Comparison of ENCODE assay signal across 1 cellular context in the genomic region with DNA sequence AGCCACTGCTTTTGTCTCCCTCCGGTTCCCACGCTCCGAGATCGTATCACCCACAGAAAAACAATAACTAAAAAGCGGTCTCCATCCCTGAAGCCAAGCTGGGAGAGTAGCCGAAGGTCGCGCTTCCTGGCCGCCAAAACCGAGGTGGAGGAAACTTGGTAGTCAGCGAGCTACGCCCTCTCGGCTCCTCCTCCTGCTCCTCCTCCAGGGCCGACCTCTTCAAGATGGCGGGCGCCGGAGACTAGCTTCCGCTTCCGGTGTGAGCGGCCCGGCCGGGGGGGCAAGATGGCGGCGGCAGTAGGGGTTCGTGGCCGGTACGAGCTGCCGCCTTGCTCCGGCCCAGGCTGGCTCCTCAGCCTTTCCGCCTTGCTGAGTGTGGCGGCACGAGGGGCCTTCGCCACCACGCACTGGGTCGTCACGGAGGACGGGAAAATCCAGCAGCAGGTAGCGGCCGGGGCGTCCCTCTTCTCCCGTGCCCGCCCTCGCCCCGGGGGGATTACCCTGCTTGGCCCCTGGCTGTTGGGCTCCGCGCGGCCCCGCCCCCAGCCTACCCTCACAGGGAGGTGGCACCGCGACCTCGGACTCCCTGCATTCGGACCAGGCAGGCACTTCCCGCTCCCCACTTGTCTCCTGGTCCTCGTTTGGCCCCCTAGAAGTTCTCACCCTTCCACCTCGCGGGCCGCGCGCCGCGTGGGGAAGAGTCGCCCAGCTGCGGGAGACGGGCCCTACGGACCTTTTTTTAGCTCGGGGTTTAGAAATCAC.
TF ChIP-seq lines count a peak whose summit lies in the region.

A gene with protein sequence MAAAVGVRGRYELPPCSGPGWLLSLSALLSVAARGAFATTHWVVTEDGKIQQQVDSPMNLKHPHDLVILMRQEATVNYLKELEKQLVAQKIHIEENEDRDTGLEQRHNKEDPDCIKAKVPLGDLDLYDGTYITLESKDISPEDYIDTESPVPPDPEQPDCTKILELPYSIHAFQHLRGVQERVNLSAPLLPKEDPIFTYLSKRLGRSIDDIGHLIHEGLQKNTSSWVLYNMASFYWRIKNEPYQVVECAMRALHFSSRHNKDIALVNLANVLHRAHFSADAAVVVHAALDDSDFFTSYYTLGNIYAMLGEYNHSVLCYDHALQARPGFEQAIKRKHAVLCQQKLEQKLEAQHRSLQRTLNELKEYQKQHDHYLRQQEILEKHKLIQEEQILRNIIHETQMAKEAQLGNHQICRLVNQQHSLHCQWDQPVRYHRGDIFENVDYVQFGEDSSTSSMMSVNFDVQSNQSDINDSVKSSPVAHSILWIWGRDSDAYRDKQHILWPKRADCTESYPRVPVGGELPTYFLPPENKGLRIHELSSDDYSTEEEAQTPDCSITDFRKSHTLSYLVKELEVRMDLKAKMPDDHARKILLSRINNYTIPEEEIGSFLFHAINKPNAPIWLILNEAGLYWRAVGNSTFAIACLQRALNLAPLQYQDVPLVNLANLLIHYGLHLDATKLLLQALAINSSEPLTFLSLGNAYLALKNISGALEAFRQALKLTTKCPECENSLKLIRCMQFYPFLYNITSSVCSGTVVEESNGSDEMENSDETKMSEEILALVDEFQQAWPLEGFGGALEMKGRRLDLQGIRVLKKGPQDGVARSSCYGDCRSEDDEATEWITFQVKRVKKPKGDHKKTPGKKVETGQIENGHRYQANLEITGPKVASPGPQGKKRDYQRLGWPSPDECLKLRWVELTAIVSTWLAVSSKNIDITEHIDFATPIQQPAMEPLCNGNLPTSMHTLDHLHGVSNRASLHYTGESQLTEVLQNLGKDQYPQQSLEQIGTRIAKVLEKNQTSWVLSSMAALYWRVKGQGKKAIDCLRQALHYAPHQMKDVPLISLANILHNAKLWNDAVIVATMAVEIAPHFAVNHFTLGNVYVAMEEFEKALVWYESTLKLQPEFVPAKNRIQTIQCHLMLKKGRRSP (plus strand): TSS at position 251 of the 762 bp plus-strand sequence. CDS start 35 bp downstream, at position 286.

TF ChIP-seq in HepG2, 621 proteins besides CTCF, POLR2A, EP300 and RAD21 (continued from another document and continues in another):
- TF ChIP-seq, protein P1, sequence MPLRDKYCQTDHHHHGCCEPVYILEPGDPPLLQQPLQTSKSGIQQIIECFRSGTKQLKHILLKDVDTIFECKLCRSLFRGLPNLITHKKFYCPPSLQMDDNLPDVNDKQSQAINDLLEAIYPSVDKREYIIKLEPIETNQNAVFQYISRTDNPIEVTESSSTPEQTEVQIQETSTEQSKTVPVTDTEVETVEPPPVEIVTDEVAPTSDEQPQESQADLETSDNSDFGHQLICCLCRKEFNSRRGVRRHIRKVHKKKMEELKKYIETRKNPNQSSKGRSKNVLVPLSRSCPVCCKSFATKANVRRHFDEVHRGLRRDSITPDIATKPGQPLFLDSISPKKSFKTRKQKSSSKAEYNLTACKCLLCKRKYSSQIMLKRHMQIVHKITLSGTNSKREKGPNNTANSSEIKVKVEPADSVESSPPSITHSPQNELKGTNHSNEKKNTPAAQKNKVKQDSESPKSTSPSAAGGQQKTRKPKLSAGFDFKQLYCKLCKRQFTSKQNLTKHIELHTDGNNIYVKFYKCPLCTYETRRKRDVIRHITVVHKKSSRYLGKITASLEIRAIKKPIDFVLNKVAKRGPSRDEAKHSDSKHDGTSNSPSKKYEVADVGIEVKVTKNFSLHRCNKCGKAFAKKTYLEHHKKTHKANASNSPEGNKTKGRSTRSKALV (CRISPR knock-in tag; IDR thresholded peaks at IDR 0.05): peak; percentile 58; the same call in 1 of the 2 replicates
- TF ChIP-seq TCF7 (IDR thresholded peaks at IDR 0.05; ENCODE audit: low read depth): no peak
- TF ChIP-seq, protein P2, sequence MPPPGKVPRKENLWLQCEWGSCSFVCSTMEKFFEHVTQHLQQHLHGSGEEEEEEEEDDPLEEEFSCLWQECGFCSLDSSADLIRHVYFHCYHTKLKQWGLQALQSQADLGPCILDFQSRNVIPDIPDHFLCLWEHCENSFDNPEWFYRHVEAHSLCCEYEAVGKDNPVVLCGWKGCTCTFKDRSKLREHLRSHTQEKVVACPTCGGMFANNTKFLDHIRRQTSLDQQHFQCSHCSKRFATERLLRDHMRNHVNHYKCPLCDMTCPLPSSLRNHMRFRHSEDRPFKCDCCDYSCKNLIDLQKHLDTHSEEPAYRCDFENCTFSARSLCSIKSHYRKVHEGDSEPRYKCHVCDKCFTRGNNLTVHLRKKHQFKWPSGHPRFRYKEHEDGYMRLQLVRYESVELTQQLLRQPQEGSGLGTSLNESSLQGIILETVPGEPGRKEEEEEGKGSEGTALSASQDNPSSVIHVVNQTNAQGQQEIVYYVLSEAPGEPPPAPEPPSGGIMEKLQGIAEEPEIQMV (CRISPR knock-in tag; IDR thresholded peaks at IDR 0.05; ENCODE audit: low read depth): no peak; the same call in 1 of the 2 replicates
- TF ChIP-seq, protein P3, sequence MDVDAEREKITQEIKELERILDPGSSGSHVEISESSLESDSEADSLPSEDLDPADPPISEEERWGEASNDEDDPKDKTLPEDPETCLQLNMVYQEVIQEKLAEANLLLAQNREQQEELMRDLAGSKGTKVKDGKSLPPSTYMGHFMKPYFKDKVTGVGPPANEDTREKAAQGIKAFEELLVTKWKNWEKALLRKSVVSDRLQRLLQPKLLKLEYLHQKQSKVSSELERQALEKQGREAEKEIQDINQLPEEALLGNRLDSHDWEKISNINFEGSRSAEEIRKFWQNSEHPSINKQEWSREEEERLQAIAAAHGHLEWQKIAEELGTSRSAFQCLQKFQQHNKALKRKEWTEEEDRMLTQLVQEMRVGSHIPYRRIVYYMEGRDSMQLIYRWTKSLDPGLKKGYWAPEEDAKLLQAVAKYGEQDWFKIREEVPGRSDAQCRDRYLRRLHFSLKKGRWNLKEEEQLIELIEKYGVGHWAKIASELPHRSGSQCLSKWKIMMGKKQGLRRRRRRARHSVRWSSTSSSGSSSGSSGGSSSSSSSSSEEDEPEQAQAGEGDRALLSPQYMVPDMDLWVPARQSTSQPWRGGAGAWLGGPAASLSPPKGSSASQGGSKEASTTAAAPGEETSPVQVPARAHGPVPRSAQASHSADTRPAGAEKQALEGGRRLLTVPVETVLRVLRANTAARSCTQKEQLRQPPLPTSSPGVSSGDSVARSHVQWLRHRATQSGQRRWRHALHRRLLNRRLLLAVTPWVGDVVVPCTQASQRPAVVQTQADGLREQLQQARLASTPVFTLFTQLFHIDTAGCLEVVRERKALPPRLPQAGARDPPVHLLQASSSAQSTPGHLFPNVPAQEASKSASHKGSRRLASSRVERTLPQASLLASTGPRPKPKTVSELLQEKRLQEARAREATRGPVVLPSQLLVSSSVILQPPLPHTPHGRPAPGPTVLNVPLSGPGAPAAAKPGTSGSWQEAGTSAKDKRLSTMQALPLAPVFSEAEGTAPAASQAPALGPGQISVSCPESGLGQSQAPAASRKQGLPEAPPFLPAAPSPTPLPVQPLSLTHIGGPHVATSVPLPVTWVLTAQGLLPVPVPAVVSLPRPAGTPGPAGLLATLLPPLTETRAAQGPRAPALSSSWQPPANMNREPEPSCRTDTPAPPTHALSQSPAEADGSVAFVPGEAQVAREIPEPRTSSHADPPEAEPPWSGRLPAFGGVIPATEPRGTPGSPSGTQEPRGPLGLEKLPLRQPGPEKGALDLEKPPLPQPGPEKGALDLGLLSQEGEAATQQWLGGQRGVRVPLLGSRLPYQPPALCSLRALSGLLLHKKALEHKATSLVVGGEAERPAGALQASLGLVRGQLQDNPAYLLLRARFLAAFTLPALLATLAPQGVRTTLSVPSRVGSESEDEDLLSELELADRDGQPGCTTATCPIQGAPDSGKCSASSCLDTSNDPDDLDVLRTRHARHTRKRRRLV (CRISPR knock-in tag; IDR thresholded peaks at IDR 0.05): peak; percentile 93
- TF ChIP-seq BRCA1 (CRISPR knock-in tag; IDR thresholded peaks at IDR 0.05): peak; percentile 73; the same call in 1 of the 2 replicates
- peak; percentile 56; the same call in 1 of the 2 replicates for TF ChIP-seq ZFP90 (CRISPR knock-in tag; IDR thresholded peaks at IDR 0.05; ENCODE audit: borderline replicate concordance)
- TF ChIP-seq, protein P4, sequence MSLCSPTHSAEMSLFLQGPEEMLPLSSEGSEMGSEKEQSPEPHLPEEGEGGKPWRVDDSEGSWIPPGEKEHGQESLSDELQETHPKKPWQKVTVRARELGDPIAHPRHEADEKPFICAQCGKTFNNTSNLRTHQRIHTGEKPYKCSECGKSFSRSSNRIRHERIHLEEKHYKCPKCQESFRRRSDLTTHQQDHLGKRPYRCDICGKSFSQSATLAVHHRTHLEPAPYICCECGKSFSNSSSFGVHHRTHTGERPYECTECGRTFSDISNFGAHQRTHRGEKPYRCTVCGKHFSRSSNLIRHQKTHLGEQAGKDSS (CRISPR knock-in tag; IDR thresholded peaks at IDR 0.05; ENCODE audit: borderline replicate concordance, low read depth): peak; percentile 74; the same call in 1 of the 2 replicates
- no peak for TF ChIP-seq FOXJ3 (CRISPR knock-in tag; IDR thresholded peaks at IDR 0.05; ENCODE audit: borderline replicate concordance)
- peak; percentile 67; the same call in 1 of the 2 replicates for TF ChIP-seq ZNF34 (CRISPR knock-in tag; IDR thresholded peaks at IDR 0.05; ENCODE audit: borderline replicate concordance)
- TF ChIP-seq TAF1 (CRISPR knock-in tag; IDR thresholded peaks at IDR 0.05): peak; percentile 99
- TF ChIP-seq KMT2B (CRISPR knock-in tag; IDR thresholded peaks at IDR 0.05): peak; percentile 97
- TF ChIP-seq, protein P5, sequence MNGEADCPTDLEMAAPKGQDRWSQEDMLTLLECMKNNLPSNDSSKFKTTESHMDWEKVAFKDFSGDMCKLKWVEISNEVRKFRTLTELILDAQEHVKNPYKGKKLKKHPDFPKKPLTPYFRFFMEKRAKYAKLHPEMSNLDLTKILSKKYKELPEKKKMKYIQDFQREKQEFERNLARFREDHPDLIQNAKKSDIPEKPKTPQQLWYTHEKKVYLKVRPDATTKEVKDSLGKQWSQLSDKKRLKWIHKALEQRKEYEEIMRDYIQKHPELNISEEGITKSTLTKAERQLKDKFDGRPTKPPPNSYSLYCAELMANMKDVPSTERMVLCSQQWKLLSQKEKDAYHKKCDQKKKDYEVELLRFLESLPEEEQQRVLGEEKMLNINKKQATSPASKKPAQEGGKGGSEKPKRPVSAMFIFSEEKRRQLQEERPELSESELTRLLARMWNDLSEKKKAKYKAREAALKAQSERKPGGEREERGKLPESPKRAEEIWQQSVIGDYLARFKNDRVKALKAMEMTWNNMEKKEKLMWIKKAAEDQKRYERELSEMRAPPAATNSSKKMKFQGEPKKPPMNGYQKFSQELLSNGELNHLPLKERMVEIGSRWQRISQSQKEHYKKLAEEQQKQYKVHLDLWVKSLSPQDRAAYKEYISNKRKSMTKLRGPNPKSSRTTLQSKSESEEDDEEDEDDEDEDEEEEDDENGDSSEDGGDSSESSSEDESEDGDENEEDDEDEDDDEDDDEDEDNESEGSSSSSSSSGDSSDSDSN (CRISPR knock-in tag; IDR thresholded peaks at IDR 0.05): peak; percentile 85
- TF ChIP-seq ZNF607 (CRISPR knock-in tag; IDR thresholded peaks at IDR 0.05; ENCODE audit: borderline replicate concordance): peak; percentile 52; the same call in 1 of the 2 replicates
- 0 out of 2 replicates have a peak, but pooled peaks have one; percentile 52 for TF ChIP-seq ZNF20 (CRISPR knock-in tag; IDR thresholded peaks at IDR 0.05)
- TF ChIP-seq, protein P6, sequence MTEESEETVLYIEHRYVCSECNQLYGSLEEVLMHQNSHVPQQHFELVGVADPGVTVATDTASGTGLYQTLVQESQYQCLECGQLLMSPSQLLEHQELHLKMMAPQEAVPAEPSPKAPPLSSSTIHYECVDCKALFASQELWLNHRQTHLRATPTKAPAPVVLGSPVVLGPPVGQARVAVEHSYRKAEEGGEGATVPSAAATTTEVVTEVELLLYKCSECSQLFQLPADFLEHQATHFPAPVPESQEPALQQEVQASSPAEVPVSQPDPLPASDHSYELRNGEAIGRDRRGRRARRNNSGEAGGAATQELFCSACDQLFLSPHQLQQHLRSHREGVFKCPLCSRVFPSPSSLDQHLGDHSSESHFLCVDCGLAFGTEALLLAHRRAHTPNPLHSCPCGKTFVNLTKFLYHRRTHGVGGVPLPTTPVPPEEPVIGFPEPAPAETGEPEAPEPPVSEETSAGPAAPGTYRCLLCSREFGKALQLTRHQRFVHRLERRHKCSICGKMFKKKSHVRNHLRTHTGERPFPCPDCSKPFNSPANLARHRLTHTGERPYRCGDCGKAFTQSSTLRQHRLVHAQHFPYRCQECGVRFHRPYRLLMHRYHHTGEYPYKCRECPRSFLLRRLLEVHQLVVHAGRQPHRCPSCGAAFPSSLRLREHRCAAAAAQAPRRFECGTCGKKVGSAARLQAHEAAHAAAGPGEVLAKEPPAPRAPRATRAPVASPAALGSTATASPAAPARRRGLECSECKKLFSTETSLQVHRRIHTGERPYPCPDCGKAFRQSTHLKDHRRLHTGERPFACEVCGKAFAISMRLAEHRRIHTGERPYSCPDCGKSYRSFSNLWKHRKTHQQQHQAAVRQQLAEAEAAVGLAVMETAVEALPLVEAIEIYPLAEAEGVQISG (CRISPR knock-in tag; IDR thresholded peaks at IDR 0.05): peak; percentile 94
- TF ChIP-seq, protein P7, sequence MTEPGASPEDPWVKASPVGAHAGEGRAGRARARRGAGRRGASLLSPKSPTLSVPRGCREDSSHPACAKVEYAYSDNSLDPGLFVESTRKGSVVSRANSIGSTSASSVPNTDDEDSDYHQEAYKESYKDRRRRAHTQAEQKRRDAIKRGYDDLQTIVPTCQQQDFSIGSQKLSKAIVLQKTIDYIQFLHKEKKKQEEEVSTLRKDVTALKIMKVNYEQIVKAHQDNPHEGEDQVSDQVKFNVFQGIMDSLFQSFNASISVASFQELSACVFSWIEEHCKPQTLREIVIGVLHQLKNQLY (CRISPR knock-in tag; IDR thresholded peaks at IDR 0.05): no peak
- TF ChIP-seq, protein P8, sequence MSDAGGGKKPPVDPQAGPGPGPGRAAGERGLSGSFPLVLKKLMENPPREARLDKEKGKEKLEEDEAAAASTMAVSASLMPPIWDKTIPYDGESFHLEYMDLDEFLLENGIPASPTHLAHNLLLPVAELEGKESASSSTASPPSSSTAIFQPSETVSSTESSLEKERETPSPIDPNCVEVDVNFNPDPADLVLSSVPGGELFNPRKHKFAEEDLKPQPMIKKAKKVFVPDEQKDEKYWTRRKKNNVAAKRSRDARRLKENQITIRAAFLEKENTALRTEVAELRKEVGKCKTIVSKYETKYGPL (CRISPR knock-in tag; IDR thresholded peaks at IDR 0.05): no peak
- peak; percentile 79; the same call in 1 of the 2 replicates for TF ChIP-seq HNRNPL (IDR thresholded peaks at IDR 0.05; ENCODE audit: low read depth, low read length)
- TF ChIP-seq ZNF629 (CRISPR knock-in tag; conservative IDR thresholded peaks at IDR 0.05): 0 out of 2 replicates have a peak, but pooled peaks have one; percentile 5
- peak; percentile 69 for TF ChIP-seq HOXD1 (CRISPR knock-in tag; IDR thresholded peaks at IDR 0.05)
- peak; percentile 58; the same call in 1 of the 2 replicates for TF ChIP-seq ZNF546 (CRISPR knock-in tag; conservative IDR thresholded peaks at IDR 0.05)
- TF ChIP-seq, protein P9, sequence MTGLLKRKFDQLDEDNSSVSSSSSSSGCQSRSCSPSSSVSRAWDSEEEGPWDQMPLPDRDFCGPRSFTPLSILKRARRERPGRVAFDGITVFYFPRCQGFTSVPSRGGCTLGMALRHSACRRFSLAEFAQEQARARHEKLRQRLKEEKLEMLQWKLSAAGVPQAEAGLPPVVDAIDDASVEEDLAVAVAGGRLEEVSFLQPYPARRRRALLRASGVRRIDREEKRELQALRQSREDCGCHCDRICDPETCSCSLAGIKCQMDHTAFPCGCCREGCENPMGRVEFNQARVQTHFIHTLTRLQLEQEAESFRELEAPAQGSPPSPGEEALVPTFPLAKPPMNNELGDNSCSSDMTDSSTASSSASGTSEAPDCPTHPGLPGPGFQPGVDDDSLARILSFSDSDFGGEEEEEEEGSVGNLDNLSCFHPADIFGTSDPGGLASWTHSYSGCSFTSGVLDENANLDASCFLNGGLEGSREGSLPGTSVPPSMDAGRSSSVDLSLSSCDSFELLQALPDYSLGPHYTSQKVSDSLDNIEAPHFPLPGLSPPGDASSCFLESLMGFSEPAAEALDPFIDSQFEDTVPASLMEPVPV (CRISPR knock-in tag; IDR thresholded peaks at IDR 0.05): peak; percentile 37; the same call in 1 of the 2 replicates
- no peak for TF ChIP-seq SRF (IDR thresholded peaks at IDR 0.05; ENCODE audit: low read depth, low read length)
- peak; percentile 95 for TF ChIP-seq HIVEP1 (CRISPR knock-in tag; IDR thresholded peaks at IDR 0.05)
- no peak; the same call in 1 of the 2 replicates for TF ChIP-seq ZNF12 (CRISPR knock-in tag; IDR thresholded peaks at IDR 0.05)
- TF ChIP-seq DR1 (CRISPR knock-in tag; IDR thresholded peaks at IDR 0.05): peak; percentile 87
